ENCODE assay signal across 8 cellular contexts in the genomic region with DNA sequence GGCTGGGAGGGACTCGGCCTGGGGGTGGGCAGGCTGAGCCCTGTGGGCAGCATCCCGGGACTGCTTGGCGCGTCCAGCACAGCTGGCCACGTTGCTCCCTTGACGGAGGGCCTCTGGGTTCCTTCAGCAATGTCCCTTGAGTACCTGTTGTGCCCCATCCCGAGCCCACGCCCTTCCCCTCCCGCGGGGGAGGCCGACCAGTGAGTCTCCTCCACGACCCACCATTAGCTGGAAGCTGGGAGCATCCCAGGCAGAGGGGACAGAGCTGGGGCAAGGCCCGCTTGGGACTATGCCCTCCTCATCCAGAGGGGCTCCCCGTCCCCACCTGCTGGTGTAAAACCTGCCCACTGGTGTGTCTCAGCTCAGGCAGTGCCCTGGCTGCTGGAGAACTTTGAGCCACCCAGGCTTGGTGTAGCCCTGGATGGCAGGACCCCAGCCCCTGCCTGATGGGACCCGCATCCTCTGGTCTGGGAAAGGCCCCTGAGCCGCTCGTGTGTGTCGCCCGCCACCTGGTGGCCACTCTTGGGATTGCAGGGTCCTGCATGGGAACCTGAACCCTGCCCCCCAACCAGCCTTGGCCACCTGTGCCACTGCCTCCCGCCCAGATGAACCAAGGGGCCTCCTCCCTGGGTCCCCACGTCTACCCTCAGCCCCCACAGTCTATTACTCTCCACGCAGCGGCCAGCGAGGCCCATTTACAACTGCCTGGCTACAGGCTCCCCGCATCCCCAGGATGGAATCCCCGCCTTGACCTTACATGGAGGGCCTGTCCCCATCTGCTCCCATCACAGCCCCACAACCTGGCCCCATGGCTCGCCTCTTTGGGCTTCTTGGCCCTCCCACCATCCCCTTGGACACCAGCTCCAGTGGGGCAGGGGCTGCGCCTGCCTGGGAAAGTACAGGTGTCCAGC. TPM values are rescaled to one million over a fixed set of nuclear protein-coding genes. Genes with fewer than 3 reads are reported as not detected.
DNase-seq lines count a peak whose midpoint lies in the region; TF ChIP-seq lines count a peak whose summit lies in the region.

No MANE protein-coding gene starts in this region.

- no peaks in the 10 kb centered on the region for H3K79me1 ChIP-seq in H9 (ENCODE audit: insufficient read depth, low read depth, low read length, poor library complexity, severe bottlenecking)

- peak; percentile 19 to 21 for DNase-seq in AML-193 (lab: John Stamatoyannopoulos, UW)
- DNase-seq in H9 = peak; percentile 89
- peak; percentile 83 to 92 (median 89) for DNase-seq in Peyer's patch
- DNase-seq in activated T-helper 1 cell treated with anti-CD3 and anti-CD28 coated beads, Interleukin-2, amount 50 U/mL, for 16 hours (ENCODE audit: low read depth in 1 of 2, low spot score in 1 of 2) = peak; percentile 75 to 84
- DNase-seq in fibroblast of pulmonary artery (ENCODE audit: low read depth) = peak; percentile 51
- peak in 43 of 56 donors; percentile 7 to 81 (median 31) for DNase-seq in nucleus accumbens (lab: John Stamatoyannopoulos, UW)
- DNase-seq in testis = peak; percentile 86
- no peak for DNase-seq in NCI-H2029 treated with DMSO at 0.1 percent for 48 hours (lab: John Stamatoyannopoulos, UW)

- no peaks in the 10 kb centered on the region for H3K9me3 Mint-ChIP-seq in H9

- no peak overlapping the region for H3K14ac ChIP-seq in H9 (ENCODE audit: insufficient read depth, low read length)

- H3K9ac ChIP-seq in H9 (ENCODE audit: extremely low read depth, insufficient read length, low read length) = no peak overlapping the region

- H2BK12ac ChIP-seq in H9 (ENCODE audit: insufficient read length, low read depth, low read length) = no peak overlapping the region

- H3K4me1 Mint-ChIP-seq in H9 = peaks cover 14 to 43% of the 10 kb centered on the region in 2 experiments

- H3K27ac Mint-ChIP-seq in H9 = peak overlapping the region in 1 of 3 experiments; percentile 83; a peak in 1 of 7 replicates

- intact Hi-C loops in testis (cut with DNase I; ENCODE audit: low total_unique reads) = loop anchor here (5.0 kb wide), 1 partner anchor 38 kb away; no protein-coding TSS in a partner anchor

- H3K18ac ChIP-seq in H9 (ENCODE audit: insufficient read length, low read depth, low read length) = no peak overlapping the region

- no peak overlapping the region for H3K23ac ChIP-seq in H9 (ENCODE audit: insufficient read length, low read depth, low read length)

- H3K36me3 ChIP-seq in Peyer's patch (peaks cover 0 to 12% (median 0%) of the 10 kb centered on the region in 3 donors), testis (ENCODE audit: low read depth, missing control alignments) (no peaks in the 10 kb centered on the region)

- no peak overlapping the region for H2BK120ac ChIP-seq in H9 (ENCODE audit: low read depth, low read length, poor library complexity, severe bottlenecking)

- no peaks in the 10 kb centered on the region for H3K36me3 Mint-ChIP-seq in H9 (ENCODE audit: insufficient read depth in 1 of 3, low read depth in 3 of 3)

- H4K20me1 ChIP-seq in H9 (ENCODE audit: control insufficient read depth, insufficient read depth, insufficient read length) = no peaks in the 10 kb centered on the region

- H2BK20ac ChIP-seq in H9 (ENCODE audit: low read depth, low read length, poor library complexity, severe bottlenecking) = no peak overlapping the region

- H3K4me3 ChIP-seq in Peyer's patch (no peak overlapping the region), fibroblast of pulmonary artery (replicated peaks; ENCODE audit: low read depth, low read length) (no peak overlapping the region), testis (no peak overlapping the region)

- H3K4me2 ChIP-seq in H9 (ENCODE audit: insufficient read depth, insufficient read length, low read length) = no peak overlapping the region

- H3K9me3 ChIP-seq in H9 (ENCODE audit: control insufficient read depth, low read depth, low read length) (no peaks in the 10 kb centered on the region), Peyer's patch (no peaks in the 10 kb centered on the region), testis (no peaks in the 10 kb centered on the region)

- no peak overlapping the region for H4K91ac ChIP-seq in H9 (ENCODE audit: insufficient read length, low read depth, low read length)

- H3K79me2 ChIP-seq in H9 (ENCODE audit: insufficient read depth, low read length) = no peaks in the 10 kb centered on the region

- H3T11ph ChIP-seq in H9 (ENCODE audit: low read length) = no peak overlapping the region

- no peaks in the 10 kb centered on the region; the same call in 1 of the 2 replicates for H3K4me1 ChIP-seq in H9 (ENCODE audit: insufficient read depth, low read length)
- H3K4me1 ChIP-seq in Peyer's patch = peaks cover 0 to 19% (median 0%) of the 10 kb centered on the region in 4 donors
- no peaks in the 10 kb centered on the region for H3K4me1 ChIP-seq in testis

- WGBS in H9 (ENCODE audit: extremely low coverage, insufficient read length, low lambda C conversion rate) = no CpG with 5 or more reads among the region's 28 CpGs
- WGBS in testis, 2 donors = 60 to 61% methylated on average over 9 to 23 of the region's 28 CpGs

- peaks cover 5% of the 10 kb centered on the region for H3K27me3 Mint-ChIP-seq in H9 (ENCODE audit: low read depth)

- H3K27me3 ChIP-seq in H9 (ENCODE audit: insufficient read depth, low read length) (no peaks in the 10 kb centered on the region), Peyer's patch (no peaks in the 10 kb centered on the region), testis (no peaks in the 10 kb centered on the region)

- H3K27ac ChIP-seq in H9 (ENCODE audit: insufficient read length, low read depth, low read length) = no peak overlapping the region
- H3K27ac ChIP-seq in Peyer's patch = no peak overlapping the region
- H3K27ac ChIP-seq in testis = no peak overlapping the region

- peak; percentile 98 for TF ChIP-seq CTCF in H9 (conservative IDR thresholded peaks at IDR 0.05)
- peak; percentile 95 to 99 (median 96) for TF ChIP-seq CTCF in Peyer's patch (IDR thresholded peaks at IDR 0.05)
- TF ChIP-seq CTCF in fibroblast of pulmonary artery (IDR thresholded peaks at IDR 0.05; ENCODE audit: low read length, missing control alignments) = peak; percentile 92
- peak; percentile 97 to 100 (median 97) for TF ChIP-seq CTCF in testis (IDR thresholded peaks at IDR 0.05)

- no peak overlapping the region for H2AK5ac ChIP-seq in H9 (ENCODE audit: insufficient read length, low read length)

- no peak overlapping the region for H2BK5ac ChIP-seq in H9 (ENCODE audit: insufficient read length, low read length)

- H2BK15ac ChIP-seq in H9 (ENCODE audit: low read depth, low read length) = no peak overlapping the region

- H3K4me3 Mint-ChIP-seq in H9 = no peak overlapping the region

- no peak overlapping the region for H2AFZ ChIP-seq in H9 (ENCODE audit: low read length)

- H3K23me2 ChIP-seq in H9 (ENCODE audit: insufficient read length, low read depth, low read length, poor library complexity, severe bottlenecking) = no peaks in the 10 kb centered on the region

- no peak overlapping the region for H3K4ac ChIP-seq in H9 (ENCODE audit: low read depth, low read length)

- H4K8ac ChIP-seq in H9 (replicated peaks; ENCODE audit: insufficient read length, low read depth, low read length) = no peak overlapping the region

- TF ChIP-seq POLR2A in Peyer's patch (IDR thresholded peaks at IDR 0.05) = no peak
- no peak for TF ChIP-seq POLR2A in testis (IDR thresholded peaks at IDR 0.05)

- H3K56ac ChIP-seq in H9 (ENCODE audit: insufficient read length, low read depth, low read length) = no peak overlapping the region

- no peak overlapping the region for H4K5ac ChIP-seq in H9 (ENCODE audit: insufficient read length, low read depth, low read length)

RNA-seq across cellular contexts. Expression of a gene that starts 16.6 kb away (rescaled TPM):
- total RNA-seq in H9 (2021) (29.3 and 35.4 TPM in 2 replicates), Peyer's patch (10 to 100 TPM; 14.9 to 38.8 (median 18.3) TPM), testis (10 to 100 TPM in 1 of 2 donors, 1 to 10 TPM in 1; 9.5 to 15.0 TPM)
- 9.7 TPM for polyA plus RNA-seq in testis (ENCODE audit: insufficient read depth, low read depth, low replicate concordance)

RNA-seq across cellular contexts. Expression of a gene that starts 33.8 kb away (rescaled TPM):
- total RNA-seq in H9 (2021) (11.8 and 12.6 TPM in 2 replicates), Peyer's patch (10 to 100 TPM; 20.6 to 84.3 (median 51.0) TPM), testis (10 to 100 TPM; 38.4 to 50.4 TPM)
- polyA plus RNA-seq in testis (ENCODE audit: insufficient read depth, low read depth, low replicate concordance) = 20.2 TPM
